11 cellular contexts compared by ENCODE assay signal in genomic region chr22:23675502-23676415, GRCh38. TPM values are rescaled to one million over a fixed set of nuclear protein-coding genes. Genes with fewer than 3 reads are reported as not detected.
DNase-seq lines count a peak whose midpoint lies in the region; ATAC-seq, FAIRE-seq and TF ChIP-seq lines count a peak whose summit lies in the region.
"Had no signal": no experiment of that assay in that cellular context is flagged by ENCODE, and none has a peak within 500 bp of the region (broad histone marks: within the 10 kb centered on the region; RNA-seq: fewer than 3 reads in every experiment).

No MANE protein-coding gene starts in this region.

- RAD21 ChIA-PET in GM12878 (lab: Charles Lee; ENCODE audit: unreplicated experiment), result no interaction called here

- H3K9me3 ChIP-seq in left ventricle myocardium inferior (replicated peaks) (no peaks in the 10 kb centered on the region), GM12878 (replicated peaks; ENCODE audit: control insufficient read depth, insufficient read depth, low read length) (no peaks in the 10 kb centered on the region), right lobe of liver (no peaks in the 10 kb centered on the region), aorta (ENCODE audit: control insufficient read depth, low read length) (no peaks in the 10 kb centered on the region)

- CTCF ChIA-PET in GM12878 (lab: Yijun Ruan, JAX), result no interaction called here

- H3K36me3 ChIP-seq in left ventricle myocardium inferior, result no peaks in the 10 kb centered on the region
- 0 out of 4 replicates have a peak, but pooled peaks cover 0 to 3% of the 10 kb centered on the region in 2 experiments for H3K36me3 ChIP-seq in GM12878 (ENCODE audit: control insufficient read depth in 2 of 2, insufficient read depth in 2 of 2, low read length in 1 of 2)
- no peaks in the 10 kb centered on the region for H3K36me3 ChIP-seq in right lobe of liver
- H3K36me3 ChIP-seq in aorta (ENCODE audit: control insufficient read depth in 1 of 2, insufficient read depth in 2 of 2, low read length in 1 of 2), result no peaks in the 10 kb centered on the region
- no peaks in the 10 kb centered on the region for H3K36me3 ChIP-seq in H7 (replicated peaks; ENCODE audit: control insufficient read depth, insufficient read depth, low read length)

- TF ChIP-seq CTCF in left ventricle myocardium inferior (IDR thresholded peaks at IDR 0.05; ENCODE audit: borderline replicate concordance), result no peak
- TF ChIP-seq CTCF in GM12878 (IDR thresholded peaks at IDR 0.05 in 2 of 3, conservative IDR thresholded peaks at IDR 0.05 in 1 of 3; ENCODE audit: control insufficient read depth in 2 of 3, extremely low read depth in 1 of 3, insufficient read depth in 1 of 3, low read depth in 3 of 3, low read length in 3 of 3), result no peak
- TF ChIP-seq CTCF in right lobe of liver (IDR thresholded peaks at IDR 0.05), result no peak

- in situ Hi-C loops in GM12878 (cut with MboI), result no loop called here

- H3K4me3 ChIP-seq in left ventricle myocardium inferior (no peak overlapping the region), GM12878 (no peak overlapping the region), right lobe of liver (no peak overlapping the region), aorta (ENCODE audit: low read length in 2 of 2) (no peak overlapping the region), H7 (ENCODE audit: insufficient read depth, low read depth, low read length) (no peak overlapping the region)

- FAIRE-seq in GM12878 (lab: Jason Lieb, UNC), result no peak

- POLR2A ChIA-PET in GM12878 (lab: Charles Lee), result no interaction called here

- no peaks in the 10 kb centered on the region for H3K79me2 ChIP-seq in GM12878 (ENCODE audit: control insufficient read depth, insufficient read depth, low read length)

- 61% methylated on average over 17 of the region's 17 CpGs for WGBS in GM12878 (ENCODE audit: insufficient coverage, insufficient replicate concordance, low lambda C conversion rate, missing lambda C conversion rate)
- 11% methylated on average over 3 of the region's 17 CpGs for WGBS in right lobe of liver (ENCODE audit: insufficient coverage, low coverage, low lambda C conversion rate, missing lambda C conversion rate)
- 69 to 73% methylated on average over 17 of the region's 17 CpGs for WGBS in aorta, 2 donors

- no TSS peak for BruUV-seq in GM12878 (replicated peaks; lab: Mats Ljungman, UMichigan)

- SMC1A ChIA-PET in GM12878 (lab: Charles Lee; ENCODE audit: uncharacterized antibody, unreplicated experiment), result no interaction called here

- H3K27ac ChIP-seq in left ventricle myocardium inferior (replicated peaks) (no peak overlapping the region), GM12878 (ENCODE audit: control insufficient read depth, insufficient read depth) (no peak overlapping the region), right lobe of liver (no peak overlapping the region), aorta (ENCODE audit: low read depth in 1 of 2, low read length in 2 of 2) (no peak overlapping the region)

- TF ChIP-seq POLR2A in GM12878 (IDR thresholded peaks at IDR 0.05; ENCODE audit: low read depth, low read length), result no peak
- no peak for TF ChIP-seq POLR2A in right lobe of liver (IDR thresholded peaks at IDR 0.05)

- no peaks in the 10 kb centered on the region for H4K20me1 ChIP-seq in GM12878 (ENCODE audit: control insufficient read depth, insufficient read depth)

- peaks cover 11% of the 10 kb centered on the region for H3K4me1 ChIP-seq in left ventricle myocardium inferior
- H3K4me1 ChIP-seq in GM12878 (ENCODE audit: control insufficient read depth, insufficient read depth, low read length), result no peaks in the 10 kb centered on the region
- H3K4me1 ChIP-seq in right lobe of liver, result peaks cover 0 to 15% (median 5%) of the 10 kb centered on the region in 4 donors
- no peaks in the 10 kb centered on the region for H3K4me1 ChIP-seq in aorta (ENCODE audit: control insufficient read depth in 1 of 2, insufficient read depth in 2 of 2, low read length in 2 of 2)

- no peak for TF ChIP-seq RAD21 in GM12878 (IDR thresholded peaks at IDR 0.05; ENCODE audit: insufficient read depth, low read depth, low read length)

- intact Hi-C loops in Right ventricle myocardium inferior (cut with DNase I), result no loop called here
- intact Hi-C loops in left ventricle myocardium inferior (cut with micrococcal nuclease), result no loop called here
- intact Hi-C loops in GM12878 (cut with micrococcal nuclease; ENCODE audit: unreplicated experiment), result no loop called here
- intact Hi-C loops in right lobe of liver (cut with DNase I), result no loop called here
- intact Hi-C loops in aorta (cut with DNase I), result no loop called here

- no peak for TF ChIP-seq EP300 in GM12878 (IDR thresholded peaks at IDR 0.05; ENCODE audit: borderline replicate concordance in 1 of 2, control insufficient read depth in 1 of 2, low read depth in 2 of 2, low read length in 2 of 2)

- DNase-seq in Right ventricle myocardium inferior (ENCODE audit: missing footprints), result peak; percentile 78
- DNase-seq in left ventricle myocardium inferior, result no peak
- DNase-seq in GM12878 (ENCODE audit: low read depth, low spot score), result no peak
- DNase-seq in right lobe of liver, result peak in 2 of 3 donors; percentile 48 to 66
- peak; percentile 55 to 72 for DNase-seq in aorta
- DNase-seq in H7, result no peak
- DNase-seq in NCI-H1694 treated with DMSO at 0.1 percent for 48 hours (lab: John Stamatoyannopoulos, UW), result no peak
- no peak for DNase-seq in Ammon's horn (ENCODE audit: low spot score)
- DNase-seq: activated T-cell treated with anti-CD3 and anti-CD28 coated beads, Interleukin-2, amount 50 U/mL, for 72 hours had no signal

- H3K27me3 ChIP-seq in left ventricle myocardium inferior (ENCODE audit: low read depth) (no peaks in the 10 kb centered on the region), GM12878 (replicated peaks in 1 of 2; ENCODE audit: control insufficient read depth in 2 of 2, insufficient read depth in 2 of 2, low read length in 1 of 2) (no peaks in the 10 kb centered on the region), right lobe of liver (no peaks in the 10 kb centered on the region), aorta (ENCODE audit: control insufficient read depth in 1 of 2, insufficient read depth in 2 of 2, low read length in 1 of 2) (no peaks in the 10 kb centered on the region), H7 (ENCODE audit: control insufficient read depth, insufficient read depth, low read length) (no peaks in the 10 kb centered on the region)

- no peak overlapping the region for H3K9ac ChIP-seq in GM12878 (ENCODE audit: control insufficient read depth, insufficient read depth, low read length)

- no peak overlapping the region for H3K4me2 ChIP-seq in GM12878 (ENCODE audit: control insufficient read depth, insufficient read depth)

- ATAC-seq in Right ventricle myocardium inferior (no peak), GM12878 (peak; percentile 44), right lobe of liver (peak; percentile 58 to 86 (median 76)), aorta (ENCODE audit: low FRiP score) (no peak)
- ATAC-seq: activated T-cell treated with anti-CD3 and anti-CD28 coated beads, Interleukin-2, amount 50 U/mL, for 72 hours had no signal

- H2AFZ ChIP-seq in GM12878 (ENCODE audit: control insufficient read depth, low read depth, low read length), result no peak overlapping the region

RNA-seq across cellular contexts. Expression of gene RGL4, which starts 15.1 kb away (rescaled TPM):
- not detected for total RNA-seq in Right ventricle myocardium inferior
- not detected for total RNA-seq in left ventricle myocardium inferior
- total RNA-seq in GM12878 (2013; cell fraction: nucleolus; rRNA removed), result not detected in 2 replicates
- total RNA-seq in GM12878 (2014; rRNA removed), result 1.5 and 5.0 TPM in 2 replicates
- total RNA-seq in GM12878 (2014; rRNA removed; fragmentation: Illumina TruSeq; extraction: Trizol), result 2.1 and 2.7 TPM in 2 replicates
- 1.7 TPM in 2 replicates for total RNA-seq in GM12878 (2021)
- 6.1 TPM for polyA plus RNA-seq in GM12878 (2011; ENCODE audit: low read depth)
- not detected in 2 replicates for polyA plus RNA-seq in GM12878 (2011; rRNA removed)
- polyA plus RNA-seq in GM12878 (2011; cell fraction: cytosol; rRNA removed), result not detected in 2 replicates
- not detected in 2 replicates for polyA plus RNA-seq in GM12878 (2011; cell fraction: nucleus; rRNA removed)
- polyA plus RNA-seq in GM12878 (2012), result 1.7 and 2.5 TPM in 2 replicates
- 0.63 and 1.4 TPM in 2 replicates for polyA plus RNA-seq in GM12878 (2014; fragmentation: Illumina TruSeq; extraction: Trizol)
- polyA plus RNA-seq in GM12878 (2014; fragmentation: Nextera tagmentation; extraction: Ambion mirVana), result 1 to 10 TPM; 1.8 to 2.0 TPM
- polyA plus RNA-seq in GM12878 (2014; rRNA removed), result 2.0 and 3.5 TPM in 2 replicates
- polyA plus RNA-seq in GM12878 (2016; fragmentation: Nextera tagmentation; extraction: Ambion mirVana), result 1 to 10 TPM; 7.6 to 9.0 TPM
- not detected in 2 replicates for polyA minus RNA-seq in GM12878 (2011; rRNA and poly(A)+ RNA removed)
- not detected in 2 replicates for polyA minus RNA-seq in GM12878 (2011; cell fraction: cytosol; rRNA and poly(A)+ RNA removed)
- polyA minus RNA-seq in GM12878 (2011; cell fraction: nucleus; rRNA and poly(A)+ RNA removed), result not detected in 2 replicates
- not detected for total RNA-seq in right lobe of liver
- total RNA-seq in aorta, result 1 to 10 TPM; 1.2 to 1.4 TPM
- under 1 TPM; 0.59 to 0.63 TPM for polyA plus RNA-seq in aorta
- total RNA-seq in H7 (2014; rRNA removed; shearing (Covaris generic)), result not detected in 2 replicates
- total RNA-seq: bronchial epithelial cell, lung microvascular endothelial cell had no signal

RNA-seq across cellular contexts. Expression of gene DRICH1, which starts 43.6 kb away (rescaled TPM):
- total RNA-seq in Right ventricle myocardium inferior (not detected), left ventricle myocardium inferior (not detected), GM12878 (2014; rRNA removed) (not detected in 2 replicates), GM12878 (2014; rRNA removed; fragmentation: Illumina TruSeq; extraction: Trizol) (not detected in 2 replicates), GM12878 (2021) (0.24 TPM in 1 of 2 replicates, not detected in the other), right lobe of liver (under 1 TPM in 2 of 6 experiments, not detected in 4; 0.27 to 0.47 TPM), aorta (1 to 10 TPM in 1 of 2 donors, not detected in 1; 1.4 TPM)
- 0.52 TPM in 1 of 2 replicates, not detected in the other for total RNA-seq in GM12878 (2013; cell fraction: nucleolus; rRNA removed)
- not detected for polyA plus RNA-seq in GM12878 (2011; ENCODE audit: low read depth)
- polyA plus RNA-seq in GM12878 (2011; rRNA removed) (0.13 TPM in 1 of 2 replicates, not detected in the other), GM12878 (2014; fragmentation: Illumina TruSeq; extraction: Trizol) (not detected in 2 replicates), GM12878 (2014; fragmentation: Nextera tagmentation; extraction: Ambion mirVana) (not detected), GM12878 (2014; rRNA removed) (not detected in 2 replicates), GM12878 (2016; fragmentation: Nextera tagmentation; extraction: Ambion mirVana) (not detected), aorta (under 1 TPM in 1 of 2 donors, not detected in 1; 0.38 TPM)
- 0.06 and 0.15 TPM in 2 replicates for polyA plus RNA-seq in GM12878 (2011; cell fraction: cytosol; rRNA removed)
- 0.52 and 1.3 TPM in 2 replicates for polyA plus RNA-seq in GM12878 (2011; cell fraction: nucleus; rRNA removed)
- polyA plus RNA-seq in GM12878 (2012), result 0.13 TPM in 1 of 2 replicates, not detected in the other
- 0.95 TPM in 1 of 2 replicates, not detected in the other for polyA minus RNA-seq in GM12878 (2011; rRNA and poly(A)+ RNA removed)
- not detected in 2 replicates for polyA minus RNA-seq in GM12878 (2011; cell fraction: cytosol; rRNA and poly(A)+ RNA removed)
- not detected in 2 replicates for polyA minus RNA-seq in GM12878 (2011; cell fraction: nucleus; rRNA and poly(A)+ RNA removed)
- total RNA-seq in H7 (2014; rRNA removed; shearing (Covaris generic)), result not detected in 2 replicates
- total RNA-seq: bronchial epithelial cell, lung microvascular endothelial cell had no signal

Comparison
In these comparisons a context has a peak if more than half of its experiments do, and no peak if none do; other contexts are left out.
1. DNase-seq: peak in Right ventricle myocardium inferior (single experiment), right lobe of liver (2 of 3) and aorta (2 of 2); none in left ventricle myocardium inferior (single experiment), GM12878 (single experiment), H7 (single experiment), NCI-H1694 treated with DMSO at 0.1 percent for 48 hours (single experiment) and Ammon's horn (single experiment).
2. ATAC-seq: peak in GM12878 (single experiment) and right lobe of liver (4 of 4); none in Right ventricle myocardium inferior (single experiment) and aorta (single experiment).